8 cellular contexts compared by ENCODE assay signal in genomic region chr12:122399592-122400373, GRCh38. TPM values are rescaled to one million over a fixed set of nuclear protein-coding genes. Genes with fewer than 3 reads are reported as not detected.
DNase-seq lines count a peak whose midpoint lies in the region; FAIRE-seq and TF ChIP-seq lines count a peak whose summit lies in the region.

No MANE protein-coding gene starts in this region.

- no peaks in the 10 kb centered on the region for H3K27me3 Mint-ChIP-seq in IgD-negative memory B cell
- H3K27me3 Mint-ChIP-seq in nephron (ENCODE audit: low read depth): no peaks in the 10 kb centered on the region
- no peaks in the 10 kb centered on the region for H3K27me3 Mint-ChIP-seq in type B pancreatic cell

- no peaks in the 10 kb centered on the region for H3K9me3 Mint-ChIP-seq in IgD-negative memory B cell
- H3K9me3 Mint-ChIP-seq in nephron: no peaks in the 10 kb centered on the region
- H3K9me3 Mint-ChIP-seq in type B pancreatic cell: peaks cover under 1% of the 10 kb centered on the region

- H3K27me3 ChIP-seq in DOHH2 (ENCODE audit: control insufficient read depth, low read length): no peaks in the 10 kb centered on the region

- H3K27ac ChIP-seq in DOHH2 (ENCODE audit: low read depth, low read length): peak overlapping the region; percentile 28

- H3F3A ChIP-seq in DOHH2 (ENCODE audit: control insufficient read depth, insufficient read depth): 0 out of 2 replicates have a peak, but pooled peaks cover 5% of the 10 kb centered on the region

- H3K4me1 Mint-ChIP-seq in IgD-negative memory B cell (peaks cover 27 to 33% (median 30%) of the 10 kb centered on the region in 3 donors), nephron (peaks cover 24% of the 10 kb centered on the region), type B pancreatic cell (ENCODE audit: unreplicated experiment) (peaks cover 33% of the 10 kb centered on the region)

- no peaks in the 10 kb centered on the region for H3K9me3 ChIP-seq in DOHH2 (ENCODE audit: control insufficient read depth, insufficient read depth, low read length)

- peaks cover 5% of the 10 kb centered on the region; the same call in 1 of the 2 replicates for H3K79me2 ChIP-seq in DOHH2 (ENCODE audit: control insufficient read depth, low read length)

- peak; percentile 77 for TF ChIP-seq CTCF in DOHH2 (IDR thresholded peaks at IDR 0.05; ENCODE audit: low read depth, low read length, poor library complexity, severe bottlenecking)
- peak; percentile 70 for TF ChIP-seq CTCF in fibroblast of pulmonary artery (IDR thresholded peaks at IDR 0.05; ENCODE audit: low read length, missing control alignments)
- TF ChIP-seq CTCF in nephron (IDR thresholded peaks at IDR 0.05; ENCODE audit: unreplicated experiment in 3 of 3): peak; percentile 59 to 77 (median 61)
- TF ChIP-seq CTCF in type B pancreatic cell (conservative IDR thresholded peaks at IDR 0.05): peak; percentile 81

- H3K4me3 ChIP-seq in DOHH2 (ENCODE audit: low read length) (peak overlapping the region; percentile 58), fibroblast of pulmonary artery (replicated peaks; ENCODE audit: low read depth, low read length) (peak overlapping the region; percentile 32)

- FAIRE-seq in RCC 7860 (lab: Jason Lieb, UNC): peak; percentile 44

- peak overlapping the region; percentile 69 for H3K4me2 ChIP-seq in DOHH2 (ENCODE audit: low read length)

- DNase-seq in RCC 7860 (ENCODE audit: low spot score) (peak; percentile 82), fibroblast of pulmonary artery (ENCODE audit: low read depth) (peak; percentile 91), type B pancreatic cell (ENCODE audit: extremely low spot score, unreplicated experiment) (no peak), mesenteric fat pad (ENCODE audit: low spot score) (no peak)
- DNase-seq in activated effector memory CD4-positive, alpha-beta T cell treated with Interleukin-2 at 50 U/mL for 16 hours: peak; percentile 42

- H3K4me3 Mint-ChIP-seq in IgD-negative memory B cell (peak overlapping the region; percentile 58 to 94 (median 73)), nephron (peak overlapping the region; percentile 63 to 79 (median 64)), type B pancreatic cell (peak overlapping the region; percentile 85)

- H4K20me1 ChIP-seq in DOHH2 (ENCODE audit: control insufficient read depth, insufficient read depth, low read depth, low read length): no peaks in the 10 kb centered on the region

- no peaks in the 10 kb centered on the region for H3K9me2 ChIP-seq in DOHH2 (replicated peaks; ENCODE audit: control insufficient read depth, low read length)

- H3K27ac Mint-ChIP-seq in IgD-negative memory B cell (peak overlapping the region; percentile 68 to 94 (median 80)), nephron (peak overlapping the region; percentile 79 to 96 (median 90)), type B pancreatic cell (peak overlapping the region; percentile 98)

- H3K36me3 Mint-ChIP-seq in IgD-negative memory B cell (peaks cover 4% of the 10 kb centered on the region), nephron (ENCODE audit: low read depth) (peaks cover 4% of the 10 kb centered on the region), type B pancreatic cell (peaks cover 9% of the 10 kb centered on the region)

- H3K4me1 ChIP-seq in DOHH2 (ENCODE audit: control insufficient read depth, low read length): peaks cover 22% of the 10 kb centered on the region

- no peaks in the 10 kb centered on the region for H3K36me3 ChIP-seq in DOHH2 (ENCODE audit: control insufficient read depth, low read length)

RNA-seq across cellular contexts. Expression of gene CLIP1, which starts 22.7 kb away (rescaled TPM):
- polyA plus RNA-seq in IgD-negative memory B cell: 26.8 TPM
- total RNA-seq in type B pancreatic cell (ENCODE audit: low replicate concordance): 59.1 and 119 TPM in 2 replicates
- 99.9 TPM for total RNA-seq in mesenteric fat pad

Comparison
In these comparisons a context has a peak if more than half of its experiments do, and no peak if none do; other contexts are left out.
1. DNase-seq: peak in RCC 7860 (single experiment), activated effector memory CD4-positive, alpha-beta T cell treated with Interleukin-2 at 50 U/mL for 16 hours (single experiment) and fibroblast of pulmonary artery (single experiment); none in type B pancreatic cell (single experiment) and mesenteric fat pad (single experiment).
2. Peak in every context shown above with its lines, with median percentiles within 50 percentile points of each other: CTCF ChIP-seq, H3K27ac Mint-ChIP-seq and H3K4me3 Mint-ChIP-seq.